Comparison of ENCODE assay signal across 17 cellular contexts in genomic region chr9:136844766-136845464, GRCh38. TPM values are rescaled to one million over a fixed set of nuclear protein-coding genes. Genes with fewer than 3 reads are reported as not detected.
DNase-seq lines count a peak whose midpoint lies in the region; ATAC-seq lines count a peak whose summit lies in the region.
"Had no signal": no experiment of that assay in that cellular context is flagged by ENCODE, and none has a peak within 500 bp of the region (broad histone marks: within the 10 kb centered on the region; RNA-seq: fewer than 3 reads in every experiment).

No MANE protein-coding gene starts in this region.

- H3K4me3 Mint-ChIP-seq in activated naive CD4-positive, alpha-beta T cell treated with anti-CD3 and anti-CD28 coated beads, Interleukin-2, amount 50 U/mL, for 24 hours, result no peak overlapping the region
- peak overlapping the region in 3 of 4 donors; percentile 30 to 81 (median 60) for H3K4me3 Mint-ChIP-seq in IgD-negative memory B cell
- peak overlapping the region; percentile 23 for H3K4me3 Mint-ChIP-seq in central memory CD8-positive, alpha-beta T cell
- H3K4me3 Mint-ChIP-seq in stimulated activated naive B cell treated with anti-CD40 and anti-IgM and Interleukin-4, amounts not matched to agents 10 μg/mL and 1 μg/mL and 100 μg/mL, for 72 hours, result peak overlapping the region; percentile 44 to 46
- H3K4me3 Mint-ChIP-seq: stimulated activated memory B cell treated with anti-CD40 and anti-IgM and Interleukin-4, amounts not matched to agents 10 μg/mL and 1 μg/mL and 100 μg/mL, for 72 hours had no signal

- peaks cover 13% of the 10 kb centered on the region for H3K4me1 Mint-ChIP-seq in activated naive CD4-positive, alpha-beta T cell treated with anti-CD3 and anti-CD28 coated beads, Interleukin-2, amount 50 U/mL, for 24 hours
- H3K4me1 Mint-ChIP-seq in IgD-negative memory B cell, result peaks cover 8 to 10% (median 9%) of the 10 kb centered on the region in 3 donors
- H3K4me1 Mint-ChIP-seq in central memory CD8-positive, alpha-beta T cell, result peaks cover 28% of the 10 kb centered on the region
- peaks cover 34 to 41% of the 10 kb centered on the region in 2 donors for H3K4me1 Mint-ChIP-seq in stimulated activated naive B cell treated with anti-CD40 and anti-IgM and Interleukin-4, amounts not matched to agents 10 μg/mL and 1 μg/mL and 100 μg/mL, for 72 hours

- peaks cover 2% of the 10 kb centered on the region for H3K36me3 Mint-ChIP-seq in activated naive CD4-positive, alpha-beta T cell treated with anti-CD3 and anti-CD28 coated beads, Interleukin-2, amount 50 U/mL, for 24 hours
- no peaks in the 10 kb centered on the region for H3K36me3 Mint-ChIP-seq in IgD-negative memory B cell
- peaks cover 46% of the 10 kb centered on the region for H3K36me3 Mint-ChIP-seq in central memory CD8-positive, alpha-beta T cell (ENCODE audit: insufficient read depth)
- peaks cover 15 to 18% of the 10 kb centered on the region in 2 donors for H3K36me3 Mint-ChIP-seq in stimulated activated naive B cell treated with anti-CD40 and anti-IgM and Interleukin-4, amounts not matched to agents 10 μg/mL and 1 μg/mL and 100 μg/mL, for 72 hours

- DNase-seq in activated naive CD4-positive, alpha-beta T cell treated with Interleukin-2 at 50 U/mL for 16 hours, result no peak
- no peak for DNase-seq in central memory CD8-positive, alpha-beta T cell (ENCODE audit: low spot score in 2 of 2)
- no peak for DNase-seq in stimulated activated naive B cell treated with anti-CD40 and anti-IgM and Interleukin-4, amounts not matched to agents 10 μg/mL and 1 μg/mL and 100 μg/mL, for 72 hours
- DNase-seq in LoVo (ENCODE audit: low spot score), result no peak
- no peak for DNase-seq in AML-193 (lab: John Stamatoyannopoulos, UW)
- DNase-seq: activated CD4-positive, CD25-positive, alpha-beta regulatory T cell; cerebellar nuclear complex; foreskin fibroblast; left lung; midbrain; MV-4-11; NCI-H2171; testis had no signal

- ATAC-seq in central memory CD8-positive, alpha-beta T cell (replicated peaks; ENCODE audit: extremely low read depth, poor library complexity, severe bottlenecking), result no peak
- no peak for ATAC-seq in stimulated activated naive B cell treated with anti-CD40 and anti-IgM and Interleukin-4, amounts not matched to agents 10 μg/mL and 1 μg/mL and 100 μg/mL, for 72 hours (replicated peaks)
- no peak for ATAC-seq in GM18498 (IDR thresholded peaks at IDR 0.05; ENCODE audit: unreplicated experiment)
- ATAC-seq: left lung; stimulated activated memory B cell treated with anti-CD40 and anti-IgM and Interleukin-4, amounts not matched to agents 10 μg/mL and 1 μg/mL and 100 μg/mL, for 72 hours had no signal

- H3K27ac Mint-ChIP-seq in activated naive CD4-positive, alpha-beta T cell treated with anti-CD3 and anti-CD28 coated beads, Interleukin-2, amount 50 U/mL, for 24 hours, result peak overlapping the region; percentile 23
- peak overlapping the region in 1 of 3 donors; percentile 92 for H3K27ac Mint-ChIP-seq in IgD-negative memory B cell
- no peak overlapping the region for H3K27ac Mint-ChIP-seq in central memory CD8-positive, alpha-beta T cell (ENCODE audit: low read depth)
- H3K27ac Mint-ChIP-seq in stimulated activated naive B cell treated with anti-CD40 and anti-IgM and Interleukin-4, amounts not matched to agents 10 μg/mL and 1 μg/mL and 100 μg/mL, for 72 hours, result peak overlapping the region; percentile 47
- H3K27ac Mint-ChIP-seq: stimulated activated memory B cell treated with anti-CD40 and anti-IgM and Interleukin-4, amounts not matched to agents 10 μg/mL and 1 μg/mL and 100 μg/mL, for 72 hours had no signal

- peaks cover 3% of the 10 kb centered on the region for H3K27me3 Mint-ChIP-seq in activated naive CD4-positive, alpha-beta T cell treated with anti-CD3 and anti-CD28 coated beads, Interleukin-2, amount 50 U/mL, for 24 hours
- H3K27me3 Mint-ChIP-seq in IgD-negative memory B cell, result peaks cover 12% of the 10 kb centered on the region
- H3K27me3 Mint-ChIP-seq in central memory CD8-positive, alpha-beta T cell, result no peaks in the 10 kb centered on the region
- H3K27me3 Mint-ChIP-seq in stimulated activated naive B cell treated with anti-CD40 and anti-IgM and Interleukin-4, amounts not matched to agents 10 μg/mL and 1 μg/mL and 100 μg/mL, for 72 hours, result peaks cover 11 to 30% of the 10 kb centered on the region in 2 donors

- no peaks in the 10 kb centered on the region for H3K9me3 Mint-ChIP-seq in activated naive CD4-positive, alpha-beta T cell treated with anti-CD3 and anti-CD28 coated beads, Interleukin-2, amount 50 U/mL, for 24 hours
- peaks cover 0 to 2% (median 0%) of the 10 kb centered on the region in 3 donors for H3K9me3 Mint-ChIP-seq in IgD-negative memory B cell
- H3K9me3 Mint-ChIP-seq in central memory CD8-positive, alpha-beta T cell, result no peaks in the 10 kb centered on the region
- no peaks in the 10 kb centered on the region for H3K9me3 Mint-ChIP-seq in stimulated activated naive B cell treated with anti-CD40 and anti-IgM and Interleukin-4, amounts not matched to agents 10 μg/mL and 1 μg/mL and 100 μg/mL, for 72 hours
- H3K9me3 Mint-ChIP-seq: stimulated activated memory B cell treated with anti-CD40 and anti-IgM and Interleukin-4, amounts not matched to agents 10 μg/mL and 1 μg/mL and 100 μg/mL, for 72 hours had no signal

RNA-seq across cellular contexts. Expression of gene AJM1, which starts 2.6 kb away (rescaled TPM):
- 0.10 TPM for polyA plus RNA-seq in IgD-negative memory B cell

RNA-seq across cellular contexts. Expression of gene PHPT1, which starts 4.3 kb away (rescaled TPM):
- 91.6 TPM for polyA plus RNA-seq in IgD-negative memory B cell

RNA-seq across cellular contexts. Expression of gene MAMDC4, which starts 7.2 kb away (rescaled TPM):
- polyA plus RNA-seq in IgD-negative memory B cell, result 0.11 TPM

RNA-seq across cellular contexts. Expression of gene EDF1, which starts 21.2 kb away (rescaled TPM):
- 378 TPM for polyA plus RNA-seq in IgD-negative memory B cell

RNA-seq across cellular contexts. Expression of gene RABL6, which starts 37.2 kb away (rescaled TPM):
- 19.7 TPM for polyA plus RNA-seq in IgD-negative memory B cell
